ENCODE assay signal across 18 cellular contexts in genomic region chr17:4506892-4507291, GRCh38. TPM values are rescaled to one million over a fixed set of nuclear protein-coding genes. Genes with fewer than 3 reads are reported as not detected.
DNase-seq lines count a peak whose midpoint lies in the region; ATAC-seq and TF ChIP-seq lines count a peak whose summit lies in the region.
"Had no signal": no experiment of that assay in that cellular context is flagged by ENCODE, and none has a peak within 500 bp of the region (broad histone marks: within the 10 kb centered on the region; RNA-seq: fewer than 3 reads in every experiment).

No MANE protein-coding gene starts in this region.

- DNase-seq in ascending aorta (ENCODE audit: low spot score in 2 of 2), result no peak
- DNase-seq in left lobe of liver (ENCODE audit: low spot score), result no peak
- DNase-seq in psoas muscle, result no peak
- DNase-seq in body of pancreas, result no peak
- DNase-seq in COLO668 (lab: John Stamatoyannopoulos, UW; ENCODE audit: unreplicated experiment), result no peak
- no peak for DNase-seq in activated T-cell treated with anti-CD3 and anti-CD28 coated beads, Interleukin-2, amount 50 U/mL, for 24 hours
- DNase-seq in prostate gland (ENCODE audit: low spot score), result no peak
- DNase-seq: CD8-positive, alpha-beta memory T cell; KG1; NCI-H1105; NCI-H146; NCI-H2029; NCI-H2227 treated with DMSO at 0.1 percent for 48 hours; NCI-H510A treated with DMSO at 0.1 percent for 48 hours; NCI-H748 treated with DMSO at 0.1 percent for 48 hours had no signal

- H3K27ac ChIP-seq in ascending aorta, result peak overlapping the region; percentile 23 to 87
- no peak overlapping the region for H3K27ac ChIP-seq in psoas muscle
- H3K27ac ChIP-seq in body of pancreas, result peak overlapping the region in 2 of 4 donors; percentile 15 to 33
- no peak overlapping the region for H3K27ac ChIP-seq in prostate gland
- H3K27ac ChIP-seq: C4-2B had no signal

- no peaks in the 10 kb centered on the region for H3F3A ChIP-seq in Loucy (ENCODE audit: low read depth)

- intact Hi-C loops in ascending aorta (cut with DNase I), result no loop called here
- intact Hi-C loops in psoas muscle (cut with DNase I), result no loop called here
- intact Hi-C loops in body of pancreas (cut with DNase I), result no loop called here
- intact Hi-C loops in prostate gland (cut with DNase I), result no loop called here

- H3K79me2 ChIP-seq in Loucy (ENCODE audit: insufficient read depth, low read length), result peaks cover 86% of the 10 kb centered on the region; the same call in 1 of the 2 replicates

- H2AFZ ChIP-seq in Loucy (ENCODE audit: low read length), result no peak overlapping the region

- H3K27me3 ChIP-seq in Loucy (ENCODE audit: insufficient read depth, low read length, poor library complexity, severe bottlenecking), result no peaks in the 10 kb centered on the region
- H3K27me3 ChIP-seq in ascending aorta, result no peaks in the 10 kb centered on the region
- peaks cover 0 to 11% (median 7%) of the 10 kb centered on the region in 3 donors for H3K27me3 ChIP-seq in psoas muscle (ENCODE audit: insufficient read depth in 3 of 3, low read length in 2 of 3)
- no peaks in the 10 kb centered on the region for H3K27me3 ChIP-seq in body of pancreas
- no peaks in the 10 kb centered on the region for H3K27me3 ChIP-seq in prostate gland (replicated peaks; ENCODE audit: insufficient read depth)

- H3K4me3 ChIP-seq in Loucy (ENCODE audit: low read length, poor library complexity, severe bottlenecking), result no peak overlapping the region
- no peak overlapping the region for H3K4me3 ChIP-seq in ascending aorta
- no peak overlapping the region for H3K4me3 ChIP-seq in psoas muscle
- no peak overlapping the region for H3K4me3 ChIP-seq in body of pancreas
- H3K4me3 ChIP-seq in prostate gland, result no peak overlapping the region

- peaks cover 35% of the 10 kb centered on the region for H3K4me1 Mint-ChIP-seq in activated T-cell treated with anti-CD3 and anti-CD28 coated beads, Interleukin-2, amount 50 U/mL, for 24 hours (ENCODE audit: low read depth)

- peaks cover 6% of the 10 kb centered on the region for H4K20me1 ChIP-seq in Loucy (ENCODE audit: insufficient read depth, low read length, poor library complexity, severe bottlenecking)

- H3K9me3 ChIP-seq in Loucy (ENCODE audit: insufficient read depth, low read depth, low read length) (no peaks in the 10 kb centered on the region), ascending aorta (no peaks in the 10 kb centered on the region), psoas muscle (no peaks in the 10 kb centered on the region), body of pancreas (no peaks in the 10 kb centered on the region), prostate gland (no peaks in the 10 kb centered on the region)

- no peak overlapping the region for H3K27ac Mint-ChIP-seq in activated T-cell treated with anti-CD3 and anti-CD28 coated beads, Interleukin-2, amount 50 U/mL, for 24 hours
- H3K27ac Mint-ChIP-seq: CD8-positive, alpha-beta memory T cell had no signal

- H3K4me2 ChIP-seq in Loucy (ENCODE audit: low read depth, low read length, poor library complexity, severe bottlenecking), result peak overlapping the region; percentile 85

- H3K36me3 ChIP-seq in Loucy (ENCODE audit: insufficient read depth, low read length) (no peaks in the 10 kb centered on the region; the same call in 1 of the 2 replicates), ascending aorta (no peaks in the 10 kb centered on the region), psoas muscle (ENCODE audit: insufficient read depth in 1 of 2, low read depth in 1 of 2) (no peaks in the 10 kb centered on the region), body of pancreas (replicated peaks in 1 of 2; ENCODE audit: insufficient read depth in 1 of 2, low read depth in 2 of 2) (no peaks in the 10 kb centered on the region), prostate gland (no peaks in the 10 kb centered on the region)

- ATAC-seq in left lobe of liver (peak; percentile 71), psoas muscle (peak; percentile 26 to 80 (median 70)), body of pancreas (no peak)
- ATAC-seq: Panc1 had no signal

- H3K4me3 Mint-ChIP-seq in activated T-cell treated with anti-CD3 and anti-CD28 coated beads, Interleukin-2, amount 50 U/mL, for 24 hours, result no peak overlapping the region
- H3K4me3 Mint-ChIP-seq: CD8-positive, alpha-beta memory T cell had no signal

- TF ChIP-seq POLR2A in body of pancreas (IDR thresholded peaks at IDR 0.05) (no peak), prostate gland (IDR thresholded peaks at IDR 0.05) (no peak)

- H3K9me3 Mint-ChIP-seq in activated T-cell treated with anti-CD3 and anti-CD28 coated beads, Interleukin-2, amount 50 U/mL, for 24 hours, result no peaks in the 10 kb centered on the region
- H3K9me3 Mint-ChIP-seq: CD8-positive, alpha-beta memory T cell had no signal

- H3K36me3 Mint-ChIP-seq in activated T-cell treated with anti-CD3 and anti-CD28 coated beads, Interleukin-2, amount 50 U/mL, for 24 hours (ENCODE audit: low read depth), result no peaks in the 10 kb centered on the region
- H3K36me3 Mint-ChIP-seq: CD8-positive, alpha-beta memory T cell had no signal

- no peaks in the 10 kb centered on the region for H3K9me2 ChIP-seq in Loucy (replicated peaks; ENCODE audit: low read depth, low read length)

- no peak overlapping the region for H3K9ac ChIP-seq in Loucy (ENCODE audit: low read depth, low read length, poor library complexity, severe bottlenecking)

- 29 to 47% (median 36%) methylated on average over 8 of the region's 8 CpGs for WGBS in psoas muscle, 3 donors
- 60 to 92% methylated on average over 5 to 8 of the region's 8 CpGs for WGBS in body of pancreas, 2 donors
- 79% methylated on average over 8 of the region's 8 CpGs for WGBS in prostate gland

- peaks cover 18% of the 10 kb centered on the region for H3K27me3 Mint-ChIP-seq in activated T-cell treated with anti-CD3 and anti-CD28 coated beads, Interleukin-2, amount 50 U/mL, for 24 hours

- no peak for TF ChIP-seq CTCF in Loucy (conservative IDR thresholded peaks at IDR 0.05; ENCODE audit: low read length)
- TF ChIP-seq CTCF in ascending aorta (IDR thresholded peaks at IDR 0.05), result no peak
- TF ChIP-seq CTCF in psoas muscle (IDR thresholded peaks at IDR 0.05), result no peak
- no peak for TF ChIP-seq CTCF in body of pancreas (IDR thresholded peaks at IDR 0.05)
- TF ChIP-seq CTCF in prostate gland (IDR thresholded peaks at IDR 0.05), result no peak

- H3K4me1 ChIP-seq in Loucy (ENCODE audit: insufficient read depth, low read length, poor library complexity, severe bottlenecking), result peaks cover 64% of the 10 kb centered on the region
- peaks cover 25 to 32% of the 10 kb centered on the region in 2 donors for H3K4me1 ChIP-seq in ascending aorta
- H3K4me1 ChIP-seq in psoas muscle, result peaks cover 7% of the 10 kb centered on the region
- peaks cover 83% of the 10 kb centered on the region for H3K4me1 ChIP-seq in body of pancreas
- no peaks in the 10 kb centered on the region for H3K4me1 ChIP-seq in prostate gland (replicated peaks)

RNA-seq across cellular contexts. Expression of gene SPNS2, which starts 8.2 kb away (rescaled TPM):
- 107 TPM for total RNA-seq in ascending aorta
- 11.4 TPM for total RNA-seq in left lobe of liver
- total RNA-seq in psoas muscle, result 1 to 10 TPM; 3.5 to 7.1 (median 6.3) TPM
- polyA plus RNA-seq in psoas muscle, result 10 to 100 TPM in 1 of 3 donors, 1 to 10 TPM in 2; 6.0 to 10.6 (median 7.4) TPM
- 10 to 100 TPM; 19.2 to 58.0 TPM for total RNA-seq in body of pancreas
- total RNA-seq in prostate gland, result 10 to 100 TPM in 1 of 2 donors, 1 to 10 TPM in 1; 6.6 to 14.0 TPM

RNA-seq across cellular contexts. Expression of gene MYBBP1A, which starts 48.3 kb away (rescaled TPM):
- total RNA-seq in ascending aorta, result 94.5 TPM
- total RNA-seq in left lobe of liver, result 18.5 TPM
- total RNA-seq in psoas muscle, result 10 to 100 TPM; 31.3 to 63.2 (median 46.3) TPM
- 10 to 100 TPM; 28.5 to 54.4 (median 35.5) TPM for polyA plus RNA-seq in psoas muscle
- 100 to 1,000 TPM in 1 of 2 donors, 10 to 100 TPM in 1; 37.9 to 105 TPM for total RNA-seq in body of pancreas
- 10 to 100 TPM; 44.4 to 71.2 TPM for total RNA-seq in prostate gland

RNA-seq across cellular contexts. Expression of gene GGT6, which starts 53.5 kb away (rescaled TPM):
- total RNA-seq in ascending aorta (not detected), left lobe of liver (0.35 TPM), psoas muscle (not detected), body of pancreas (10 to 100 TPM; 29.3 to 85.7 TPM), prostate gland (10 to 100 TPM; 23.5 to 35.6 TPM)
- polyA plus RNA-seq in psoas muscle, result under 1 TPM in 1 of 3 donors, not detected in 2; 0.03 TPM
- total RNA-seq: CD8-positive, alpha-beta memory T cell had no signal
- polyA plus RNA-seq: CD8-positive, alpha-beta memory T cell had no signal

Comparison
In these comparisons a context has a peak if more than half of its experiments do, and no peak if none do; other contexts are left out.
1. H3K27ac ChIP-seq: peak in ascending aorta (2 of 2); none in psoas muscle (single experiment) and prostate gland (0 of 2).
2. RNA of gene GGT6, which starts 53.5 kb away (total RNA-seq): 29.3 to 85.7 TPM in body of pancreas and 23.5 to 35.6 TPM in prostate gland; 0.35 TPM in left lobe of liver (single experiment), not detected in psoas muscle and not detected in ascending aorta (single experiment); every median in the first group is over 10 times any median in the second.